Comparison of ENCODE assay signal across 1 cellular context in the genomic region with DNA sequence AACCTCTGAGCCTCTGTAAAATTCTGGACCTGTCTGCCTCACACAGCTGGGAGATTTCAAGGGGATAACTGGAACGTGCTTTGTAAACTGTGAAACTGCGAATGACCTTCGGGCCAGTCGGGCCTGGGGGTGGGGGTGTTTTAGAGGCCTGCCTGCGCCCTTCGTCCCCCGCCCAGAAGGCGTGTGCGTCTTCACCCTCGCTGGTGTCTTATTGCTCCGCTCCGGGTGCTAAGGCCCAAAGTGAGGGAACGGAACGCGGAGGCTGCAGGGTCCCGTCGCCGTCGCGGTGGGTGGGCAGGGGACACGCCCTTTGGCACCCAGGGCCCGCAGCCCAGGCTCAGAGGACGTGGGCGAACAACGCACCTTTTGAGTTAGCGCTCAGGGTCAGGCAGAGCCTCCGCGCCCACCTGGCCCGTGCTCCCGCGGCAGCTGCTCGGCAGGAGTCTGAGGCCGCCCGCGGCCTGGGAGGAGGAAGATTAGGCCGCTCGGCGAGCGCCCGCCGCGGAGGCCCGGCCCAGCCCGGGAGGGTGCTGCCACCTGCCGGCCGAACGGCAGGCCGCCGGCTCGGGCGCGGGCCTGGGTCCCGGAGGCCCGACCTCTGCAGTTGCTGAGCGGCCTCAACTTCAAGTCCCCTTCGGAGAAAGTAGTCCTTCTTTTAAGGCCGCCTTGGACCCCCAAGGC.
TF ChIP-seq lines count a peak whose summit lies in the region.

No MANE protein-coding gene starts in this region.

TF ChIP-seq in HepG2, 621 proteins besides CTCF, POLR2A, EP300 and RAD21 (continued from another document and continues in another):
- TF ChIP-seq, protein P1, sequence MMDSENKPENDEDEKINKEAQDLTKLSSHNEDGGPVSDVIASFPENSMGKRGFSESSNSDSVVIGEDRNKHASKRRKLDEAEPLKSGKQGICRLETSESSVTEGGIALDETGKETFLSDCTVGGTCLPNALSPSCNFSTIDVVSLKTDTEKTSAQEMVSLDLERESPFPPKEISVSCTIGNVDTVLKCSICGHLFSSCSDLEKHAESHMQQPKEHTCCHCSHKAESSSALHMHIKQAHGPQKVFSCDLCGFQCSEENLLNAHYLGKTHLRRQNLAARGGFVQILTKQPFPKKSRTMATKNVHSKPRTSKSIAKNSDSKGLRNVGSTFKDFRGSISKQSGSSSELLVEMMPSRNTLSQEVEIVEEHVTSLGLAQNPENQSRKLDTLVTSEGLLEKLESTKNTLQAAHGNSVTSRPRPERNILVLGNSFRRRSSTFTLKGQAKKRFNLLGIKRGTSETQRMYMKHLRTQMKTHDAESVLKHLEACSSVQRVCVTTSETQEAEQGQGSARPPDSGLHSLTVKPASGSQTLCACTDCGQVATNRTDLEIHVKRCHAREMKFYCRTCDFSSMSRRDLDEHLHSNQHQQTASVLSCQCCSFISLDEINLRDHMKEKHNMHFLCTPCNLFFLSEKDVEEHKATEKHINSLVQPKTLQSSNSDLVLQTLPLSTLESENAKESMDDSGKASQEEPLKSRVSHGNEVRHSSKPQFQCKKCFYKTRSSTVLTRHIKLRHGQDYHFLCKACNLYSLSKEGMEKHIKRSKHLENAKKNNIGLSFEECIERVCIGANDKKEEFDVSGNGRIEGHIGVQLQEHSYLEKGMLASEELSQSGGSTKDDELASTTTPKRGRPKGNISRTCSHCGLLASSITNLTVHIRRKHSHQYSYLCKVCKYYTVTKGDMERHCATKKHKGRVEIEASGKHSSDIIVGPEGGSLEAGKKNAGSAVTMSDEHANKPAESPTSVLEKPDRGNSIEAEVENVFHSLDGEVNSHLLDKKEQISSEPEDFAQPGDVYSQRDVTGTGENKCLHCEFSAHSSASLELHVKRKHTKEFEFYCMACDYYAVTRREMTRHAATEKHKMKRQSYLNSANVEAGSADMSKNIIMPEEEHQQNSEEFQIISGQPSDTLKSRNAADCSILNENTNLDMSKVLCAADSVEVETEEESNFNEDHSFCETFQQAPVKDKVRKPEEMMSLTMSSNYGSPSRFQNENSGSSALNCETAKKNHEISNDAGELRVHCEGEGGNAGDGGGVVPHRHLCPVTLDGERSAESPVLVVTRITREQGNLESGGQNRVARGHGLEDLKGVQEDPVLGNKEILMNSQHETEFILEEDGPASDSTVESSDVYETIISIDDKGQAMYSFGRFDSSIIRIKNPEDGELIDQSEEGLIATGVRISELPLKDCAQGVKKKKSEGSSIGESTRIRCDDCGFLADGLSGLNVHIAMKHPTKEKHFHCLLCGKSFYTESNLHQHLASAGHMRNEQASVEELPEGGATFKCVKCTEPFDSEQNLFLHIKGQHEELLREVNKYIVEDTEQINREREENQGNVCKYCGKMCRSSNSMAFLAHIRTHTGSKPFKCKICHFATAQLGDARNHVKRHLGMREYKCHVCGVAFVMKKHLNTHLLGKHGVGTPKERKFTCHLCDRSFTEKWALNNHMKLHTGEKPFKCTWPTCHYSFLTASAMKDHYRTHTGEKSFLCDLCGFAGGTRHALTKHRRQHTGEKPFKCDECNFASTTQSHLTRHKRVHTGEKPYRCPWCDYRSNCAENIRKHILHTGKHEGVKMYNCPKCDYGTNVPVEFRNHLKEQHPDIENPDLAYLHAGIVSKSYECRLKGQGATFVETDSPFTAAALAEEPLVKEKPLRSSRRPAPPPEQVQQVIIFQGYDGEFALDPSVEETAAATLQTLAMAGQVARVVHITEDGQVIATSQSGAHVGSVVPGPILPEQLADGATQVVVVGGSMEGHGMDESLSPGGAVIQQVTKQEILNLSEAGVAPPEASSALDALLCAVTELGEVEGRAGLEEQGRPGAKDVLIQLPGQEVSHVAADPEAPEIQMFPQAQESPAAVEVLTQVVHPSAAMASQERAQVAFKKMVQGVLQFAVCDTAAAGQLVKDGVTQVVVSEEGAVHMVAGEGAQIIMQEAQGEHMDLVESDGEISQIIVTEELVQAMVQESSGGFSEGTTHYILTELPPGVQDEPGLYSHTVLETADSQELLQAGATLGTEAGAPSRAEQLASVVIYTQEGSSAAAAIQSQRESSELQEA (CRISPR knock-in tag; IDR thresholded peaks at IDR 0.05; ENCODE audit: not compliant biosample characterization), result peak; percentile 79
- TF ChIP-seq, protein P2, sequence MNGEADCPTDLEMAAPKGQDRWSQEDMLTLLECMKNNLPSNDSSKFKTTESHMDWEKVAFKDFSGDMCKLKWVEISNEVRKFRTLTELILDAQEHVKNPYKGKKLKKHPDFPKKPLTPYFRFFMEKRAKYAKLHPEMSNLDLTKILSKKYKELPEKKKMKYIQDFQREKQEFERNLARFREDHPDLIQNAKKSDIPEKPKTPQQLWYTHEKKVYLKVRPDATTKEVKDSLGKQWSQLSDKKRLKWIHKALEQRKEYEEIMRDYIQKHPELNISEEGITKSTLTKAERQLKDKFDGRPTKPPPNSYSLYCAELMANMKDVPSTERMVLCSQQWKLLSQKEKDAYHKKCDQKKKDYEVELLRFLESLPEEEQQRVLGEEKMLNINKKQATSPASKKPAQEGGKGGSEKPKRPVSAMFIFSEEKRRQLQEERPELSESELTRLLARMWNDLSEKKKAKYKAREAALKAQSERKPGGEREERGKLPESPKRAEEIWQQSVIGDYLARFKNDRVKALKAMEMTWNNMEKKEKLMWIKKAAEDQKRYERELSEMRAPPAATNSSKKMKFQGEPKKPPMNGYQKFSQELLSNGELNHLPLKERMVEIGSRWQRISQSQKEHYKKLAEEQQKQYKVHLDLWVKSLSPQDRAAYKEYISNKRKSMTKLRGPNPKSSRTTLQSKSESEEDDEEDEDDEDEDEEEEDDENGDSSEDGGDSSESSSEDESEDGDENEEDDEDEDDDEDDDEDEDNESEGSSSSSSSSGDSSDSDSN (CRISPR knock-in tag; IDR thresholded peaks at IDR 0.05), result peak; percentile 98
- TF ChIP-seq ZSCAN9 (CRISPR knock-in tag; IDR thresholded peaks at IDR 0.05; ENCODE audit: borderline replicate concordance) (peak; percentile 32; the same call in 1 of the 2 replicates), ZNF737 (CRISPR knock-in tag; IDR thresholded peaks at IDR 0.05; ENCODE audit: borderline replicate concordance) (peak; percentile 60; the same call in 1 of the 2 replicates), ZNF619 (CRISPR knock-in tag; IDR thresholded peaks at IDR 0.05) (peak; percentile 26; the same call in 1 of the 2 replicates), ZFY (CRISPR knock-in tag; IDR thresholded peaks at IDR 0.05) (peak; percentile 99), ZNF768 (CRISPR knock-in tag; IDR thresholded peaks at IDR 0.05) (peak; percentile 80; the same call in 1 of the 2 replicates), MAF1 (CRISPR knock-in tag; IDR thresholded peaks at IDR 0.05; ENCODE audit: borderline replicate concordance) (no peak; the same call in 1 of the 2 replicates), LCORL (IDR thresholded peaks at IDR 0.05) (no peak), LCORL (CRISPR knock-in tag; IDR thresholded peaks at IDR 0.05) (peak; percentile 92), SP4 (CRISPR knock-in tag; IDR thresholded peaks at IDR 0.05) (peak; percentile 85), KLF12 (CRISPR knock-in tag; IDR thresholded peaks at IDR 0.05; ENCODE audit: borderline replicate concordance) (peak; percentile 89), ZFP37 (CRISPR knock-in tag; IDR thresholded peaks at IDR 0.05; ENCODE audit: borderline replicate concordance) (0 out of 2 replicates have a peak, but pooled peaks have one; percentile 34), ZNF468 (CRISPR knock-in tag; IDR thresholded peaks at IDR 0.05) (peak; percentile 83), RELA (CRISPR knock-in tag; IDR thresholded peaks at IDR 0.05) (peak; percentile 93; the same call in 1 of the 2 replicates), ZNF546 (CRISPR knock-in tag; conservative IDR thresholded peaks at IDR 0.05) (peak; percentile 93; the same call in 1 of the 2 replicates), ZNF451 (CRISPR knock-in tag; IDR thresholded peaks at IDR 0.05) (peak; percentile 92), ERF (CRISPR knock-in tag; IDR thresholded peaks at IDR 0.05) (peak; percentile 78; the same call in 1 of the 2 replicates), SUZ12 (IDR thresholded peaks at IDR 0.05; ENCODE audit: low read depth, low read length) (no peak), GFI1 (CRISPR knock-in tag; IDR thresholded peaks at IDR 0.05; ENCODE audit: borderline replicate concordance) (peak; percentile 26; the same call in 1 of the 2 replicates), AGO1 (IDR thresholded peaks at IDR 0.05; ENCODE audit: low read depth, low read length, poor library complexity, severe bottlenecking) (peak; percentile 79), ATF7-NPFF (CRISPR knock-in tag; IDR thresholded peaks at IDR 0.05; ENCODE audit: low read depth) (peak; percentile 83)
- TF ChIP-seq, protein P3, sequence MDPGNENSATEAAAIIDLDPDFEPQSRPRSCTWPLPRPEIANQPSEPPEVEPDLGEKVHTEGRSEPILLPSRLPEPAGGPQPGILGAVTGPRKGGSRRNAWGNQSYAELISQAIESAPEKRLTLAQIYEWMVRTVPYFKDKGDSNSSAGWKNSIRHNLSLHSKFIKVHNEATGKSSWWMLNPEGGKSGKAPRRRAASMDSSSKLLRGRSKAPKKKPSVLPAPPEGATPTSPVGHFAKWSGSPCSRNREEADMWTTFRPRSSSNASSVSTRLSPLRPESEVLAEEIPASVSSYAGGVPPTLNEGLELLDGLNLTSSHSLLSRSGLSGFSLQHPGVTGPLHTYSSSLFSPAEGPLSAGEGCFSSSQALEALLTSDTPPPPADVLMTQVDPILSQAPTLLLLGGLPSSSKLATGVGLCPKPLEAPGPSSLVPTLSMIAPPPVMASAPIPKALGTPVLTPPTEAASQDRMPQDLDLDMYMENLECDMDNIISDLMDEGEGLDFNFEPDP (CRISPR knock-in tag; conservative IDR thresholded peaks at IDR 0.05), result peak; percentile 93
- TF ChIP-seq, protein P4, sequence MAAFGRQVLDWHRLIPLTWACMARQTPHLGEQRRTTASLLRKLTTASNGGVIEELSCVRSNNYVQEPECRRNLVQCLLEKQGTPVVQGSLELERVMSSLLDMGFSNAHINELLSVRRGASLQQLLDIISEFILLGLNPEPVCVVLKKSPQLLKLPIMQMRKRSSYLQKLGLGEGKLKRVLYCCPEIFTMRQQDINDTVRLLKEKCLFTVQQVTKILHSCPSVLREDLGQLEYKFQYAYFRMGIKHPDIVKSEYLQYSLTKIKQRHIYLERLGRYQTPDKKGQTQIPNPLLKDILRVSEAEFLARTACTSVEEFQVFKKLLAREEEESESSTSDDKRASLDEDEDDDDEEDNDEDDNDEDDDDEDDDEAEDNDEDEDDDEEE (CRISPR knock-in tag; IDR thresholded peaks at IDR 0.05), result peak; percentile 82; the same call in 1 of the 2 replicates
- TF ChIP-seq, protein P5, sequence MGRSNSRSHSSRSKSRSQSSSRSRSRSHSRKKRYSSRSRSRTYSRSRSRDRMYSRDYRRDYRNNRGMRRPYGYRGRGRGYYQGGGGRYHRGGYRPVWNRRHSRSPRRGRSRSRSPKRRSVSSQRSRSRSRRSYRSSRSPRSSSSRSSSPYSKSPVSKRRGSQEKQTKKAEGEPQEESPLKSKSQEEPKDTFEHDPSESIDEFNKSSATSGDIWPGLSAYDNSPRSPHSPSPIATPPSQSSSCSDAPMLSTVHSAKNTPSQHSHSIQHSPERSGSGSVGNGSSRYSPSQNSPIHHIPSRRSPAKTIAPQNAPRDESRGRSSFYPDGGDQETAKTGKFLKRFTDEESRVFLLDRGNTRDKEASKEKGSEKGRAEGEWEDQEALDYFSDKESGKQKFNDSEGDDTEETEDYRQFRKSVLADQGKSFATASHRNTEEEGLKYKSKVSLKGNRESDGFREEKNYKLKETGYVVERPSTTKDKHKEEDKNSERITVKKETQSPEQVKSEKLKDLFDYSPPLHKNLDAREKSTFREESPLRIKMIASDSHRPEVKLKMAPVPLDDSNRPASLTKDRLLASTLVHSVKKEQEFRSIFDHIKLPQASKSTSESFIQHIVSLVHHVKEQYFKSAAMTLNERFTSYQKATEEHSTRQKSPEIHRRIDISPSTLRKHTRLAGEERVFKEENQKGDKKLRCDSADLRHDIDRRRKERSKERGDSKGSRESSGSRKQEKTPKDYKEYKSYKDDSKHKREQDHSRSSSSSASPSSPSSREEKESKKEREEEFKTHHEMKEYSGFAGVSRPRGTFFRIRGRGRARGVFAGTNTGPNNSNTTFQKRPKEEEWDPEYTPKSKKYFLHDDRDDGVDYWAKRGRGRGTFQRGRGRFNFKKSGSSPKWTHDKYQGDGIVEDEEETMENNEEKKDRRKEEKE (IDR thresholded peaks at IDR 0.05), result no peak
- TF ChIP-seq, protein P6, sequence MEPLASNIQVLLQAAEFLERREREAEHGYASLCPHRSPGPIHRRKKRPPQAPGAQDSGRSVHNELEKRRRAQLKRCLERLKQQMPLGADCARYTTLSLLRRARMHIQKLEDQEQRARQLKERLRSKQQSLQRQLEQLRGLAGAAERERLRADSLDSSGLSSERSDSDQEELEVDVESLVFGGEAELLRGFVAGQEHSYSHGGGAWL (CRISPR knock-in tag; IDR thresholded peaks at IDR 0.05), result peak; percentile 80
- TF ChIP-seq, protein P7, sequence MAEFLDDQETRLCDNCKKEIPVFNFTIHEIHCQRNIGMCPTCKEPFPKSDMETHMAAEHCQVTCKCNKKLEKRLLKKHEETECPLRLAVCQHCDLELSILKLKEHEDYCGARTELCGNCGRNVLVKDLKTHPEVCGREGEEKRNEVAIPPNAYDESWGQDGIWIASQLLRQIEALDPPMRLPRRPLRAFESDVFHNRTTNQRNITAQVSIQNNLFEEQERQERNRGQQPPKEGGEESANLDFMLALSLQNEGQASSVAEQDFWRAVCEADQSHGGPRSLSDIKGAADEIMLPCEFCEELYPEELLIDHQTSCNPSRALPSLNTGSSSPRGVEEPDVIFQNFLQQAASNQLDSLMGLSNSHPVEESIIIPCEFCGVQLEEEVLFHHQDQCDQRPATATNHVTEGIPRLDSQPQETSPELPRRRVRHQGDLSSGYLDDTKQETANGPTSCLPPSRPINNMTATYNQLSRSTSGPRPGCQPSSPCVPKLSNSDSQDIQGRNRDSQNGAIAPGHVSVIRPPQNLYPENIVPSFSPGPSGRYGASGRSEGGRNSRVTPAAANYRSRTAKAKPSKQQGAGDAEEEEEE (CRISPR knock-in tag; IDR thresholded peaks at IDR 0.05; ENCODE audit: borderline replicate concordance), result no peak
- TF ChIP-seq, protein P8, sequence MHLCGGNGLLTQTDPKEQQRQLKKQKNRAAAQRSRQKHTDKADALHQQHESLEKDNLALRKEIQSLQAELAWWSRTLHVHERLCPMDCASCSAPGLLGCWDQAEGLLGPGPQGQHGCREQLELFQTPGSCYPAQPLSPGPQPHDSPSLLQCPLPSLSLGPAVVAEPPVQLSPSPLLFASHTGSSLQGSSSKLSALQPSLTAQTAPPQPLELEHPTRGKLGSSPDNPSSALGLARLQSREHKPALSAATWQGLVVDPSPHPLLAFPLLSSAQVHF (CRISPR knock-in tag; IDR thresholded peaks at IDR 0.05), result 0 out of 2 replicates have a peak, but pooled peaks have one; percentile 74
- TF ChIP-seq, protein P9, sequence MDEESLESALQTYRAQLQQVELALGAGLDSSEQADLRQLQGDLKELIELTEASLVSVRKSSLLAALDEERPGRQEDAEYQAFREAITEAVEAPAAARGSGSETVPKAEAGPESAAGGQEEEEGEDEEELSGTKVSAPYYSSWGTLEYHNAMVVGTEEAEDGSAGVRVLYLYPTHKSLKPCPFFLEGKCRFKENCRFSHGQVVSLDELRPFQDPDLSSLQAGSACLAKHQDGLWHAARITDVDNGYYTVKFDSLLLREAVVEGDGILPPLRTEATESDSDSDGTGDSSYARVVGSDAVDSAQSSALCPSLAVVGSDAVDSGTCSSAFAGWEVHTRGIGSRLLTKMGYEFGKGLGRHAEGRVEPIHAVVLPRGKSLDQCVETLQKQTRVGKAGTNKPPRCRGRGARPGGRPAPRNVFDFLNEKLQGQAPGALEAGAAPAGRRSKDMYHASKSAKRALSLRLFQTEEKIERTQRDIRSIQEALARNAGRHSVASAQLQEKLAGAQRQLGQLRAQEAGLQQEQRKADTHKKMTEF (CRISPR knock-in tag; IDR thresholded peaks at IDR 0.05), result peak; percentile 94
- TF ChIP-seq, protein P10, sequence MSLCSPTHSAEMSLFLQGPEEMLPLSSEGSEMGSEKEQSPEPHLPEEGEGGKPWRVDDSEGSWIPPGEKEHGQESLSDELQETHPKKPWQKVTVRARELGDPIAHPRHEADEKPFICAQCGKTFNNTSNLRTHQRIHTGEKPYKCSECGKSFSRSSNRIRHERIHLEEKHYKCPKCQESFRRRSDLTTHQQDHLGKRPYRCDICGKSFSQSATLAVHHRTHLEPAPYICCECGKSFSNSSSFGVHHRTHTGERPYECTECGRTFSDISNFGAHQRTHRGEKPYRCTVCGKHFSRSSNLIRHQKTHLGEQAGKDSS (CRISPR knock-in tag; IDR thresholded peaks at IDR 0.05; ENCODE audit: borderline replicate concordance, low read depth), result peak; percentile 93
